ENCODE assay signal across 12 cellular contexts in genomic region chr4:40241936-40242590, GRCh38. TPM values are rescaled to one million over a fixed set of nuclear protein-coding genes. Genes with fewer than 3 reads are reported as not detected.
A peak's percentile ranks its signal among the peaks of the same experiment; 100 is the strongest.
DNase-seq lines count a peak whose midpoint lies in the region; ATAC-seq, FAIRE-seq and TF ChIP-seq lines count a peak whose summit lies in the region.
"Had no signal": no experiment of that assay in that cellular context is flagged by ENCODE, and none has a peak within 500 bp of the region (broad histone marks: within the 10 kb centered on the region; RNA-seq: fewer than 3 reads in every experiment).

No MANE protein-coding gene starts in this region.

- H3K9me3 ChIP-seq in CD4-positive, alpha-beta T cell (ENCODE audit: control insufficient read depth, low read length): no peaks in the 10 kb centered on the region
- H3K9me3 ChIP-seq in Panc1 (ENCODE audit: control insufficient read depth, insufficient read depth, low read depth, low read length) (no peaks in the 10 kb centered on the region), adrenal gland (replicated peaks in 1 of 3) (no peaks in the 10 kb centered on the region)

- no peaks in the 10 kb centered on the region for H3K36me3 ChIP-seq in Panc1 (ENCODE audit: control insufficient read depth, insufficient read depth, low read length)
- no peaks in the 10 kb centered on the region for H3K36me3 ChIP-seq in adrenal gland (replicated peaks in 1 of 2)

- peak overlapping the region; percentile 93 for H3K27ac Mint-ChIP-seq in CD4-positive, alpha-beta T cell
- peak overlapping the region; percentile 85 for H3K27ac Mint-ChIP-seq in activated naive CD4-positive, alpha-beta T cell treated with anti-CD3 and anti-CD28 coated beads, Interleukin-2, amount 10 ng/mL, durations not matched to agents 7 days and 5 days
- peak overlapping the region; percentile 45 for H3K27ac Mint-ChIP-seq in nephron progenitor cell

- peak in 3 of 10 experiments; percentile 36 to 41 (median 41) for DNase-seq in CD4-positive, alpha-beta T cell
- DNase-seq in Panc1 (ENCODE audit: low read depth, low spot score) (no peak), nephron progenitor cell (no peak), H54 (ENCODE audit: insufficient read length, low spot score) (no peak), adrenal gland (no peak)
- DNase-seq in activated naive CD4-positive, alpha-beta T cell treated with anti-CD3 and anti-CD28 coated beads, Interleukin-2, amount 10 ng/mL, durations not matched to agents 7 days and 5 days: no peak
- DNase-seq: activated gamma-delta T cell, NCI-H2081 had no signal

- intact Hi-C loops in CD4-positive, alpha-beta T cell (cut with DNase I, micrococcal nuclease): loop anchor here in 1 of 2 experiments (5.0 to 10.0 kb wide), 3 partner anchors 40 to 87 kb away; no protein-coding TSS in a partner anchor
- intact Hi-C loops in Panc1 (cut with micrococcal nuclease; ENCODE audit: unreplicated experiment): no loop called here
- intact Hi-C loops in adrenal gland (cut with DNase I): no loop called here

- H3K4me1 Mint-ChIP-seq in CD4-positive, alpha-beta T cell (ENCODE audit: low read depth): peaks cover 95% of the 10 kb centered on the region
- peaks cover 98% of the 10 kb centered on the region for H3K4me1 Mint-ChIP-seq in activated naive CD4-positive, alpha-beta T cell treated with anti-CD3 and anti-CD28 coated beads, Interleukin-2, amount 10 ng/mL, durations not matched to agents 7 days and 5 days
- H3K4me1 Mint-ChIP-seq in nephron progenitor cell: peaks cover 28% of the 10 kb centered on the region

- ATAC-seq in CD4-positive, alpha-beta T cell (ENCODE audit: poor library complexity): peak; percentile 25
- ATAC-seq in Panc1: no peak
- ATAC-seq in HG03280 (IDR thresholded peaks at IDR 0.05; ENCODE audit: unreplicated experiment): no peak
- no peak for ATAC-seq in HG03520 (IDR thresholded peaks at IDR 0.05; ENCODE audit: unreplicated experiment)

- TF ChIP-seq CTCF in CD4-positive, alpha-beta T cell (IDR thresholded peaks at IDR 0.05): no peak
- no peak for TF ChIP-seq CTCF in Panc1 (IDR thresholded peaks at IDR 0.05)
- no peak for TF ChIP-seq CTCF in nephron progenitor cell (IDR thresholded peaks at IDR 0.05)
- TF ChIP-seq CTCF in adrenal gland (IDR thresholded peaks at IDR 0.05): no peak

- no peak for TF ChIP-seq POLR2A in H54 (IDR thresholded peaks at IDR 0.05; ENCODE audit: low read depth, low read length)
- no peak for TF ChIP-seq POLR2A in adrenal gland (IDR thresholded peaks at IDR 0.05)

- no peaks in the 10 kb centered on the region for H3K27me3 Mint-ChIP-seq in CD4-positive, alpha-beta T cell
- H3K27me3 Mint-ChIP-seq in activated naive CD4-positive, alpha-beta T cell treated with anti-CD3 and anti-CD28 coated beads, Interleukin-2, amount 10 ng/mL, durations not matched to agents 7 days and 5 days: no peaks in the 10 kb centered on the region
- no peaks in the 10 kb centered on the region for H3K27me3 Mint-ChIP-seq in nephron progenitor cell (ENCODE audit: low read depth, poor library complexity)

- CTCF ChIA-PET in CD4-positive, alpha-beta T cell (lab: Charles Lee): interaction anchor here (1.1 to 4.1 kb wide), 6 partner anchors 23 to 90 kb away, joined by 3 to 18 read pairs (median 5); no protein-coding TSS in a partner anchor
- CTCF ChIA-PET in Panc1 (lab: Charles Lee): no interaction called here
- CTCF ChIA-PET in activated naive CD4-positive, alpha-beta T cell treated with anti-CD3 and anti-CD28 coated beads, Interleukin-2, amount 10 ng/mL, durations not matched to agents 7 days and 5 days (lab: Charles Lee): interaction anchor here (0.9 to 1.5 kb wide), 6 partner anchors 17 to 83 kb away, joined by 3 to 5 read pairs (median 4); no protein-coding TSS in a partner anchor

- H3K9me3 Mint-ChIP-seq in CD4-positive, alpha-beta T cell: no peaks in the 10 kb centered on the region
- no peaks in the 10 kb centered on the region for H3K9me3 Mint-ChIP-seq in activated naive CD4-positive, alpha-beta T cell treated with anti-CD3 and anti-CD28 coated beads, Interleukin-2, amount 10 ng/mL, durations not matched to agents 7 days and 5 days
- H3K9me3 Mint-ChIP-seq in nephron progenitor cell: no peaks in the 10 kb centered on the region

- no peak for FAIRE-seq in H54 (lab: Jason Lieb, UNC)
- FAIRE-seq: colon, H1 had no signal

- WGBS in adrenal gland, 4 donors: 61 to 67% (median 65%) methylated on average over 8 of the region's 8 CpGs

- no peaks in the 10 kb centered on the region; the same call in 1 of the 2 replicates for H3K4me1 ChIP-seq in Panc1 (ENCODE audit: control insufficient read depth, insufficient read depth, low read length)
- no peaks in the 10 kb centered on the region for H3K4me1 ChIP-seq in adrenal gland (replicated peaks in 1 of 2)

- no peak overlapping the region for H3K4me3 ChIP-seq in Panc1 (ENCODE audit: low read depth in 2 of 2, low read length in 2 of 2)
- no peak overlapping the region for H3K4me3 ChIP-seq in adrenal gland

- H3K27me3 ChIP-seq in CD4-positive, alpha-beta T cell (ENCODE audit: control insufficient read depth, insufficient read depth, low read length): no peaks in the 10 kb centered on the region
- H3K27me3 ChIP-seq in Panc1 (ENCODE audit: control insufficient read depth, insufficient read depth, low read length) (no peaks in the 10 kb centered on the region), adrenal gland (no peaks in the 10 kb centered on the region)

- in situ Hi-C loops in Panc1 (cut with HindIII; ENCODE audit: low pct_unique_long_range_greater_than_20kb, low sequenced_read_pairs): no loop called here

- peak overlapping the region; percentile 78 for H3K4me3 Mint-ChIP-seq in CD4-positive, alpha-beta T cell
- peak overlapping the region; percentile 50 for H3K4me3 Mint-ChIP-seq in activated naive CD4-positive, alpha-beta T cell treated with anti-CD3 and anti-CD28 coated beads, Interleukin-2, amount 10 ng/mL, durations not matched to agents 7 days and 5 days
- no peak overlapping the region for H3K4me3 Mint-ChIP-seq in nephron progenitor cell

- H3K36me3 Mint-ChIP-seq in CD4-positive, alpha-beta T cell (ENCODE audit: low read depth): peaks cover 93% of the 10 kb centered on the region
- peaks cover 86% of the 10 kb centered on the region for H3K36me3 Mint-ChIP-seq in activated naive CD4-positive, alpha-beta T cell treated with anti-CD3 and anti-CD28 coated beads, Interleukin-2, amount 10 ng/mL, durations not matched to agents 7 days and 5 days
- peaks cover 11% of the 10 kb centered on the region for H3K36me3 Mint-ChIP-seq in nephron progenitor cell (ENCODE audit: low read depth)

- POLR2A ChIA-PET in CD4-positive, alpha-beta T cell (lab: Charles Lee): interaction anchor here (0.6 to 7.1 kb wide), 14 partner anchors 11 to 186 kb away, joined by 3 to 49 read pairs (median 4); partner anchors contain the start of gene N4BP2
- POLR2A ChIA-PET in Panc1 (lab: Charles Lee): interaction anchor here (0.6 kb wide), 1 partner anchor 36 kb away, joined by 21 read pairs; no protein-coding TSS in a partner anchor

- H3K27ac ChIP-seq in CD4-positive, alpha-beta T cell (ENCODE audit: low read depth, low read length): peak overlapping the region; percentile 81
- H3K27ac ChIP-seq in Panc1 (ENCODE audit: low read length) (peak overlapping the region; percentile 57), adrenal gland (no peak overlapping the region)

- BruUV-seq in Panc1 (replicated peaks; lab: Mats Ljungman, UMichigan): no TSS peak

RNA-seq across cellular contexts. Expression of gene RHOH, which starts 45.2 kb away (rescaled TPM):
- total RNA-seq in CD4-positive, alpha-beta T cell: 100 to 1,000 TPM; 302 to 317 TPM
- total RNA-seq in Panc1 (2021; ENCODE audit: unreplicated experiment): 1.2 TPM
- 0.29 TPM for polyA plus RNA-seq in Panc1 (2012; ENCODE audit: insufficient read length)
- total RNA-seq in adrenal gland: 1 to 10 TPM in 4 of 8 donors, under 1 TPM in 3, not detected in 1; 0.84 to 3.4 (median 1.2) TPM
- 1 to 10 TPM in 1 of 3 donors, under 1 TPM in 2; 0.56 to 1.1 (median 0.61) TPM for polyA plus RNA-seq in adrenal gland

Comparison
In these comparisons a context has a peak if more than half of its experiments do, and no peak if none do; other contexts are left out.
1. H3K27ac ChIP-seq: peak in CD4-positive, alpha-beta T cell (single experiment) and Panc1 (single experiment); none in adrenal gland (0 of 5).
2. RNA of gene RHOH, which starts 45.2 kb away (total RNA-seq): 302 to 317 TPM in CD4-positive, alpha-beta T cell; 1.2 TPM in Panc1 (single experiment) and 0.84 to 3.4 TPM in adrenal gland; every median in the first group is over 10 times any median in the second.
3. Peak in every context shown above with its lines, with median percentiles within 50 percentile points of each other: H3K27ac Mint-ChIP-seq.